Comparison of ENCODE assay signal across 19 cellular contexts in genomic region chr6:20447157-20447556, GRCh38. TPM values are rescaled to one million over a fixed set of nuclear protein-coding genes. Genes with fewer than 3 reads are reported as not detected.
A peak's percentile ranks its signal among the peaks of the same experiment; 100 is the strongest.
DNase-seq lines count a peak whose midpoint lies in the region; ATAC-seq, FAIRE-seq and TF ChIP-seq lines count a peak whose summit lies in the region.
"Had no signal": no experiment of that assay in that cellular context is flagged by ENCODE, and none has a peak within 500 bp of the region (broad histone marks: within the 10 kb centered on the region; RNA-seq: fewer than 3 reads in every experiment).

No MANE protein-coding gene starts in this region.

- TF ChIP-seq CTCF in CD14-positive monocyte (IDR thresholded peaks at IDR 0.05) (no peak), H9 (conservative IDR thresholded peaks at IDR 0.05) (no peak), endodermal cell (conservative IDR thresholded peaks at IDR 0.05) (no peak)

- H3K56ac ChIP-seq in H9 (ENCODE audit: insufficient read length, low read depth, low read length): no peak overlapping the region

- H3K36me3 Mint-ChIP-seq in CD14-positive monocyte (peaks cover 4 to 20% of the 10 kb centered on the region in 2 donors), H9 (ENCODE audit: insufficient read depth in 1 of 3, low read depth in 3 of 3) (peaks cover 12 to 16% (median 14%) of the 10 kb centered on the region in 3 experiments), endodermal cell (ENCODE audit: low read depth) (peaks cover 43% of the 10 kb centered on the region)

- no peak for FAIRE-seq in GM12892 (lab: Jason Lieb, UNC)
- FAIRE-seq: frontal cortex had no signal

- H3K14ac ChIP-seq in H9 (ENCODE audit: insufficient read depth, low read length): no peak overlapping the region

- intact Hi-C loops in CD14-positive monocyte (cut with micrococcal nuclease): loop anchor here in 1 of 2 donors (5.0 kb wide), 2 partner anchors 35 to 45 kb away; partner anchors contain the start of gene E2F3

- H3K27ac Mint-ChIP-seq in CD14-positive monocyte (peak overlapping the region; percentile 76 to 97 (median 86)), H9 (peak overlapping the region; percentile 59 to 93 (median 86); a peak in 6 of 7 replicates), endodermal cell (peak overlapping the region; percentile 50)

- H2AFZ ChIP-seq in H9 (ENCODE audit: low read length): no peak overlapping the region

- H3K9ac ChIP-seq in H9 (ENCODE audit: extremely low read depth, insufficient read length, low read length) (no peak overlapping the region), endodermal cell (ENCODE audit: extremely low read depth, low read length, poor library complexity, severe bottlenecking) (no peak overlapping the region)

- no peak overlapping the region for H3K18ac ChIP-seq in H9 (ENCODE audit: insufficient read length, low read depth, low read length)

- H3K4me1 ChIP-seq in H9 (ENCODE audit: insufficient read depth, low read length) (peaks cover 4% of the 10 kb centered on the region; the same call in 1 of the 2 replicates), endodermal cell (ENCODE audit: control insufficient read depth, insufficient read depth, low read length) (no peaks in the 10 kb centered on the region)

- H3K4me1 Mint-ChIP-seq in CD14-positive monocyte (peaks cover 75% of the 10 kb centered on the region), H9 (peaks cover 29 to 45% of the 10 kb centered on the region in 2 experiments), endodermal cell (peaks cover 11% of the 10 kb centered on the region)

- H3K4me2 ChIP-seq in H9 (ENCODE audit: insufficient read depth, insufficient read length, low read length): no peak overlapping the region

- peaks cover 46% of the 10 kb centered on the region for H3K36me3 ChIP-seq in endodermal cell (ENCODE audit: control insufficient read depth, insufficient read depth, low read length)

- no peak for ATAC-seq in HG03045 (IDR thresholded peaks at IDR 0.05; ENCODE audit: unreplicated experiment)
- ATAC-seq: activated CD4-positive, CD25-positive, alpha-beta regulatory T cell treated with anti-CD3 and anti-CD28 coated beads, Interleukin-2, amount 50 U/mL, for 24 hours; HCT116; left cardiac atrium had no signal

- H2BK12ac ChIP-seq in H9 (ENCODE audit: insufficient read length, low read depth, low read length): no peak overlapping the region

- no peak overlapping the region for H3T11ph ChIP-seq in H9 (ENCODE audit: low read length)

- no peak overlapping the region for H2BK5ac ChIP-seq in H9 (ENCODE audit: insufficient read length, low read length)

- no peaks in the 10 kb centered on the region for H3K27me3 Mint-ChIP-seq in CD14-positive monocyte (ENCODE audit: low read depth in 3 of 3)
- H3K27me3 Mint-ChIP-seq in H9 (ENCODE audit: low read depth): no peaks in the 10 kb centered on the region
- H3K27me3 Mint-ChIP-seq in endodermal cell (ENCODE audit: insufficient read depth): no peaks in the 10 kb centered on the region

- no peak overlapping the region for H2BK15ac ChIP-seq in H9 (ENCODE audit: low read depth, low read length)

- no peak overlapping the region for H3K4me3 Mint-ChIP-seq in CD14-positive monocyte
- no peak overlapping the region for H3K4me3 Mint-ChIP-seq in H9
- no peak overlapping the region for H3K4me3 Mint-ChIP-seq in endodermal cell

- no peak overlapping the region for H2BK20ac ChIP-seq in H9 (ENCODE audit: low read depth, low read length, poor library complexity, severe bottlenecking)

- in situ Hi-C loops in G401 (cut with HindIII; ENCODE audit: low sequenced_read_pairs): no loop called here

- H4K8ac ChIP-seq in H9 (replicated peaks; ENCODE audit: insufficient read length, low read depth, low read length): no peak overlapping the region

- no peaks in the 10 kb centered on the region for H4K20me1 ChIP-seq in H9 (ENCODE audit: control insufficient read depth, insufficient read depth, insufficient read length)

- no CpG with 5 or more reads among the region's 3 CpGs for WGBS in H9 (ENCODE audit: extremely low coverage, insufficient read length, low lambda C conversion rate)
- 89 to 92% methylated on average over 2 to 3 of the region's 3 CpGs for WGBS in endodermal cell (ENCODE audit: insufficient coverage in 1 of 2, insufficient read length in 1 of 2), 2 experiments

- H3K4me3 ChIP-seq in endodermal cell (ENCODE audit: low read length): no peak overlapping the region
- H3K4me3 ChIP-seq: stomach had no signal

- no peak overlapping the region for H3K4ac ChIP-seq in H9 (ENCODE audit: low read depth, low read length)

- DNase-seq in CD14-positive monocyte (ENCODE audit: low spot score) (no peak), H9 (no peak), endodermal cell (no peak), myocyte (ENCODE audit: low read depth) (peak; percentile 25), midbrain (lab: John Stamatoyannopoulos, UW) (no peak), G401 (ENCODE audit: low spot score) (no peak), GM12892 (ENCODE audit: insufficient read length) (no peak)
- DNase-seq: activated effector memory CD4-positive, alpha-beta T cell treated with anti-CD3 and anti-CD28 coated beads, Interleukin-2, amount 50 U/mL, for 16 hours; cerebellar nuclear complex; left cardiac atrium; NCI-H1105 treated with DMSO at 0.1 percent for 48 hours; NCI-H2107; NCI-H526 treated with DMSO at 0.1 percent for 48 hours; SIG-M5; stomach had no signal

- H3K23me2 ChIP-seq in H9 (ENCODE audit: insufficient read length, low read depth, low read length, poor library complexity, severe bottlenecking): no peaks in the 10 kb centered on the region

- H3K23ac ChIP-seq in H9 (ENCODE audit: insufficient read length, low read depth, low read length): no peak overlapping the region

- H3K27ac ChIP-seq in H9 (ENCODE audit: insufficient read length, low read depth, low read length) (no peak overlapping the region), endodermal cell (ENCODE audit: low read depth, low read length) (no peak overlapping the region)
- H3K27ac ChIP-seq: stomach had no signal

- no peaks in the 10 kb centered on the region for H3K9me3 ChIP-seq in H9 (ENCODE audit: control insufficient read depth, low read depth, low read length)
- H3K9me3 ChIP-seq in endodermal cell (ENCODE audit: control insufficient read depth, low read length): no peaks in the 10 kb centered on the region
- H3K9me3 ChIP-seq: stomach had no signal

- no peak overlapping the region for H4K5ac ChIP-seq in H9 (ENCODE audit: insufficient read length, low read depth, low read length)

- H3K27me3 ChIP-seq in H9 (ENCODE audit: insufficient read depth, low read length) (no peaks in the 10 kb centered on the region), endodermal cell (ENCODE audit: control insufficient read depth, insufficient read depth, low read length, poor library complexity, severe bottlenecking) (no peaks in the 10 kb centered on the region)
- H3K27me3 ChIP-seq: stomach had no signal

- no peak overlapping the region for H4K91ac ChIP-seq in H9 (ENCODE audit: insufficient read length, low read depth, low read length)

- H2BK120ac ChIP-seq in H9 (ENCODE audit: low read depth, low read length, poor library complexity, severe bottlenecking): no peak overlapping the region

- H3K79me1 ChIP-seq in H9 (ENCODE audit: insufficient read depth, low read depth, low read length, poor library complexity, severe bottlenecking): peaks cover 5% of the 10 kb centered on the region

- no peak for TF ChIP-seq POLR2A in GM12892 (IDR thresholded peaks at IDR 0.05; ENCODE audit: low read depth, low read length)

- H2AK5ac ChIP-seq in H9 (ENCODE audit: insufficient read length, low read length): no peak overlapping the region

- H3K79me2 ChIP-seq in H9 (ENCODE audit: insufficient read depth, low read length): peaks cover 40% of the 10 kb centered on the region; the same call in 1 of the 2 replicates

- H3K9me3 Mint-ChIP-seq in CD14-positive monocyte: no peaks in the 10 kb centered on the region
- no peaks in the 10 kb centered on the region; a peak in 2 of 5 replicates for H3K9me3 Mint-ChIP-seq in H9
- H3K9me3 Mint-ChIP-seq in endodermal cell: no peaks in the 10 kb centered on the region

RNA-seq across cellular contexts. Expression of gene E2F3, which starts 45.5 kb away (rescaled TPM):
- 1 to 10 TPM; 7.5 to 8.9 TPM for polyA plus RNA-seq in CD14-positive monocyte
- 34.7 and 35.7 TPM in 2 replicates for total RNA-seq in H9 (2021)
- 10 to 100 TPM; 38.2 TPM for total RNA-seq in endodermal cell
- 26.8 TPM for polyA plus RNA-seq in endodermal cell (2013, experiment 1 of 2)
- polyA plus RNA-seq in endodermal cell (2013, experiment 2 of 2): 26.3 TPM
- total RNA-seq in myocyte: 6.1 and 6.2 TPM in 2 replicates
- polyA plus RNA-seq in myocyte (2012): 11.2 TPM
- total RNA-seq in G401 (2014; rRNA removed; shearing (Covaris generic)): 9.0 and 12.5 TPM in 2 replicates
- polyA plus RNA-seq in GM12892 (2012; ENCODE audit: missing spikeins): 6.5 TPM
